ENCODE assay signal across 15 cellular contexts in genomic region chr2:20953146-20953824, GRCh38.
DNase-seq lines count a peak whose midpoint lies in the region; ATAC-seq, FAIRE-seq and TF ChIP-seq lines count a peak whose summit lies in the region.
"Had no signal": no experiment of that assay in that cellular context is flagged by ENCODE, and none has a peak within 500 bp of the region (broad histone marks: within the 10 kb centered on the region; RNA-seq: fewer than 3 reads in every experiment).

No MANE protein-coding gene starts in this region.

- H3K27me3 ChIP-seq in HepG2 (ENCODE audit: control insufficient read depth in 1 of 2, insufficient read depth in 2 of 2, low read length in 2 of 2) (peaks cover 0 to 44% of the 10 kb centered on the region in 2 experiments; a peak in 4 of 5 replicates), right lobe of liver (no peaks in the 10 kb centered on the region), H1 (replicated peaks in 1 of 4; ENCODE audit: control insufficient read depth in 3 of 4, extremely low read depth in 1 of 4, insufficient read depth in 3 of 4, low read length in 3 of 4) (no peaks in the 10 kb centered on the region)
- no peaks in the 10 kb centered on the region for H3K27me3 ChIP-seq in naive thymus-derived CD4-positive, alpha-beta T cell (ENCODE audit: control insufficient read depth in 2 of 2, insufficient read depth in 2 of 2, low read length in 2 of 2)
- H3K27me3 ChIP-seq: BLaER1 treated with 17β-estradiol and CSF1 and Interleukin-3, amounts not matched to agents 10 nM and 100 nM had no signal

- ATAC-seq in HepG2: no peak
- ATAC-seq in right lobe of liver: no peak
- ATAC-seq in naive thymus-derived CD4-positive, alpha-beta T cell: peak; percentile 28
- ATAC-seq: HCT116 had no signal

- H2BK15ac ChIP-seq in H1 (ENCODE audit: low read length): no peak overlapping the region; the same call in 1 of the 2 replicates

- DNase-seq in HepG2 (ENCODE audit: low spot score) (no peak), right lobe of liver (no peak), H1 (ENCODE audit: low read depth in 1 of 2, low spot score in 2 of 2) (no peak), ureter (ENCODE audit: low spot score) (peak; percentile 53), KG1 (lab: John Stamatoyannopoulos, UW) (no peak), kidney glomerular epithelial cell (lab: John Stamatoyannopoulos, UW) (no peak), glomerular visceral epithelial cell (ENCODE audit: extremely low spot score) (no peak)
- DNase-seq in naive thymus-derived CD4-positive, alpha-beta T cell: no peak
- DNase-seq: ACHN; CD4-positive, CD25-positive, alpha-beta regulatory T cell; DND-41; GDM1 had no signal

- no peaks in the 10 kb centered on the region for H3K36me3 ChIP-seq in HepG2 (replicated peaks in 1 of 2; ENCODE audit: control insufficient read depth in 1 of 2, insufficient read depth in 2 of 2, low read length in 2 of 2)
- H3K36me3 ChIP-seq in right lobe of liver: no peaks in the 10 kb centered on the region
- H3K36me3 ChIP-seq in H1 (ENCODE audit: control insufficient read depth in 2 of 4, insufficient read depth in 4 of 4, low read length in 3 of 4): no peaks in the 10 kb centered on the region
- H3K36me3 ChIP-seq in naive thymus-derived CD4-positive, alpha-beta T cell (ENCODE audit: control insufficient read depth in 2 of 3, insufficient read depth in 3 of 3, low read length in 3 of 3): no peaks in the 10 kb centered on the region
- H3K36me3 ChIP-seq: BLaER1 treated with 17β-estradiol and CSF1 and Interleukin-3, amounts not matched to agents 10 nM and 100 nM had no signal

- H4K20me1 ChIP-seq in HepG2 (ENCODE audit: insufficient read depth, low read length): no peaks in the 10 kb centered on the region
- peaks cover 0 to 11% of the 10 kb centered on the region in 2 experiments for H4K20me1 ChIP-seq in H1 (replicated peaks in 1 of 2; ENCODE audit: control insufficient read depth in 1 of 2, insufficient read depth in 2 of 2, low read length in 2 of 2)
- H4K20me1 ChIP-seq: BLaER1 treated with 17β-estradiol and CSF1 and Interleukin-3, amounts not matched to agents 10 nM and 100 nM had no signal

- H3K4me2 ChIP-seq in HepG2 (ENCODE audit: low read depth, low read length): no peak overlapping the region
- H3K4me2 ChIP-seq in H1 (ENCODE audit: insufficient read depth in 1 of 2, low read depth in 2 of 2, low read length in 2 of 2): no peak overlapping the region
- H3K4me2 ChIP-seq: BLaER1 treated with 17β-estradiol and CSF1 and Interleukin-3, amounts not matched to agents 10 nM and 100 nM had no signal

- no peak overlapping the region for H2BK120ac ChIP-seq in H1 (replicated peaks; ENCODE audit: low read depth, low read length)

- no peak overlapping the region for H3K27ac ChIP-seq in HepG2 (ENCODE audit: extremely low read length, insufficient read depth, low read length)
- no peak overlapping the region for H3K27ac ChIP-seq in right lobe of liver
- no peak overlapping the region for H3K27ac ChIP-seq in H1 (ENCODE audit: low read depth, low read length)
- no peak overlapping the region for H3K27ac ChIP-seq in naive thymus-derived CD4-positive, alpha-beta T cell (ENCODE audit: low read depth, low read length)
- H3K27ac ChIP-seq: BLaER1 treated with 17β-estradiol and CSF1 and Interleukin-3, amounts not matched to agents 10 nM and 100 nM had no signal

- H2BK20ac ChIP-seq in H1 (ENCODE audit: low read length): no peak overlapping the region

- FAIRE-seq in HepG2 (lab: Jason Lieb, UNC): no peak
- no peak for FAIRE-seq in H1 (lab: Jason Lieb, UNC)
- FAIRE-seq: H54 had no signal

- no peak for TF ChIP-seq EP300 in HepG2 (IDR thresholded peaks at IDR 0.05; ENCODE audit: low read depth in 2 of 2, low read length in 2 of 2)
- no peak for TF ChIP-seq EP300 in HepG2 (CRISPR knock-in tag; IDR thresholded peaks at IDR 0.05; ENCODE audit: borderline replicate concordance)
- TF ChIP-seq EP300 in H1 (IDR thresholded peaks at IDR 0.05; ENCODE audit: borderline replicate concordance in 1 of 2, low read depth in 2 of 2, low read length in 2 of 2): no peak

- peak overlapping the region; percentile 88 for H3K4ac ChIP-seq in H1 (replicated peaks; ENCODE audit: insufficient read length, low read depth, low read length)

- H3K4me1 ChIP-seq in HepG2 (ENCODE audit: insufficient read depth, low read length) (peaks cover 24% of the 10 kb centered on the region), right lobe of liver (no peaks in the 10 kb centered on the region), H1 (replicated peaks in 1 of 4; ENCODE audit: control insufficient read depth in 3 of 4, insufficient read depth in 4 of 4, low read length in 3 of 4) (no peaks in the 10 kb centered on the region; a peak in 1 of 7 replicates)
- H3K4me1 ChIP-seq in naive thymus-derived CD4-positive, alpha-beta T cell (ENCODE audit: control insufficient read depth in 2 of 2, insufficient read depth in 2 of 2, low read length in 2 of 2): no peaks in the 10 kb centered on the region
- H3K4me1 ChIP-seq: BLaER1 treated with 17β-estradiol and CSF1 and Interleukin-3, amounts not matched to agents 10 nM and 100 nM had no signal

- H3K27me3 Mint-ChIP-seq in naive thymus-derived CD4-positive, alpha-beta T cell: peaks cover 0 to 10% (median 4%) of the 10 kb centered on the region in 5 donors
- H3K27me3 Mint-ChIP-seq: CD4-positive, CD25-positive, alpha-beta regulatory T cell had no signal

- CTCF ChIA-PET in HepG2 (lab: Yijun Ruan, JAX; ENCODE audit: low intra/inter-chr PET ratio, low total read pairs): no interaction called here
- CTCF ChIA-PET in H1 (lab: Charles Lee; ENCODE audit: partially characterized antibody): interaction anchor here (1.9 to 3.0 kb wide), 2 partner anchors 9 to 275 kb away, joined by 5 to 23 read pairs; no protein-coding TSS in a partner anchor
- CTCF ChIA-PET in naive thymus-derived CD4-positive, alpha-beta T cell (lab: Charles Lee): no interaction called here

- H3K4me1 Mint-ChIP-seq in naive thymus-derived CD4-positive, alpha-beta T cell: no peaks in the 10 kb centered on the region
- H3K4me1 Mint-ChIP-seq: CD4-positive, CD25-positive, alpha-beta regulatory T cell had no signal

- intact Hi-C loops in HepG2 (cut with micrococcal nuclease; ENCODE audit: unreplicated experiment): no loop called here
- intact Hi-C loops in right lobe of liver (cut with DNase I): no loop called here
- intact Hi-C loops in naive thymus-derived CD4-positive, alpha-beta T cell (cut with micrococcal nuclease): no loop called here

- no peak overlapping the region for H4K8ac ChIP-seq in H1 (ENCODE audit: extremely low read depth, insufficient read depth, low read length)

- H2BK5ac ChIP-seq in H1 (ENCODE audit: low read depth, low read length): no peak overlapping the region

- in situ Hi-C loops in HepG2 (cut with HindIII; ENCODE audit: extremely low pct_ligation_motif_present, low pct_unique_long_range_greater_than_20kb): loop anchor here (25.0 kb wide), 1 partner anchor 291 kb away; the partner anchor contains the start of genes GDF7 and HS1BP3

- H3K27ac Mint-ChIP-seq in naive thymus-derived CD4-positive, alpha-beta T cell: no peak overlapping the region
- H3K27ac Mint-ChIP-seq: CD4-positive, CD25-positive, alpha-beta regulatory T cell had no signal

- H3K9me3 ChIP-seq in HepG2 (ENCODE audit: low read length) (no peaks in the 10 kb centered on the region), right lobe of liver (no peaks in the 10 kb centered on the region), H1 (ENCODE audit: insufficient read depth in 2 of 2, low read depth in 1 of 2, low read length in 1 of 2) (no peaks in the 10 kb centered on the region)
- H3K9me3 ChIP-seq in naive thymus-derived CD4-positive, alpha-beta T cell (ENCODE audit: control insufficient read depth in 2 of 3, low read length in 3 of 3): no peaks in the 10 kb centered on the region
- H3K9me3 ChIP-seq: BLaER1 treated with 17β-estradiol and CSF1 and Interleukin-3, amounts not matched to agents 10 nM and 100 nM had no signal

- no peaks in the 10 kb centered on the region for H3K36me3 Mint-ChIP-seq in naive thymus-derived CD4-positive, alpha-beta T cell
- H3K36me3 Mint-ChIP-seq: CD4-positive, CD25-positive, alpha-beta regulatory T cell had no signal

- POLR2A ChIA-PET in HepG2 (lab: Yijun Ruan, JAX) (no interaction called here), H1 (lab: Charles Lee; ENCODE audit: partially characterized antibody) (no interaction called here)
- POLR2A ChIA-PET in naive thymus-derived CD4-positive, alpha-beta T cell (lab: Charles Lee): no interaction called here

- H3K79me2 ChIP-seq in HepG2 (ENCODE audit: insufficient read depth, low read length) (no peaks in the 10 kb centered on the region), H1 (ENCODE audit: control insufficient read depth in 1 of 2, insufficient read depth in 2 of 2, low read length in 2 of 2) (no peaks in the 10 kb centered on the region)

- H3K18ac ChIP-seq in H1 (ENCODE audit: extremely low read depth, low read length): no peak overlapping the region

- H3K9ac ChIP-seq in HepG2 (ENCODE audit: insufficient read depth, low read depth, low read length): no peak overlapping the region
- no peak overlapping the region for H3K9ac ChIP-seq in H1 (replicated peaks in 1 of 4; ENCODE audit: extremely low read depth in 1 of 4, low read depth in 3 of 4, low read length in 3 of 4)
- H3K9ac ChIP-seq: BLaER1 treated with 17β-estradiol and CSF1 and Interleukin-3, amounts not matched to agents 10 nM and 100 nM had no signal

- no peaks in the 10 kb centered on the region for H3K9me3 Mint-ChIP-seq in naive thymus-derived CD4-positive, alpha-beta T cell
- H3K9me3 Mint-ChIP-seq: CD4-positive, CD25-positive, alpha-beta regulatory T cell had no signal

- peaks cover 11% of the 10 kb centered on the region; the same call in 1 of the 2 replicates for H3K23me2 ChIP-seq in H1 (ENCODE audit: low read depth, low read length)

- no peak for TF ChIP-seq CTCF in HepG2 (CRISPR knock-in tag; IDR thresholded peaks at IDR 0.05)
- no peak for TF ChIP-seq CTCF in right lobe of liver (IDR thresholded peaks at IDR 0.05)
- no peak for TF ChIP-seq CTCF in H1 (IDR thresholded peaks at IDR 0.05; ENCODE audit: control extremely low read depth in 1 of 3, insufficient read depth in 1 of 3, low read depth in 1 of 3, low read length in 3 of 3)

- H3K79me1 ChIP-seq in H1 (ENCODE audit: low read depth, low read length): no peaks in the 10 kb centered on the region; the same call in 1 of the 2 replicates

- WGBS in HepG2 (ENCODE audit: low lambda C conversion rate): 27% methylated on average over 10 of the region's 10 CpGs
- WGBS in right lobe of liver (ENCODE audit: insufficient coverage, low coverage, low lambda C conversion rate, missing lambda C conversion rate): 78% methylated on average over 7 of the region's 10 CpGs
- WGBS in H1 (ENCODE audit: extremely low coverage in 1 of 2, insufficient coverage in 1 of 2, insufficient read length in 1 of 2, insufficient replicate concordance in 2 of 2, low coverage in 1 of 2, low lambda C conversion rate in 2 of 2, missing lambda C conversion rate in 1 of 2), 2 experiments: 86% methylated on average over 10 of the region's 10 CpGs; no CpG with 5 or more reads in 1 of the 2 experiments

- H3K56ac ChIP-seq in H1 (replicated peaks; ENCODE audit: insufficient read length, low read depth, low read length): peak overlapping the region; percentile 100

- H2BK12ac ChIP-seq in H1 (ENCODE audit: low read depth, low read length): no peak overlapping the region

- BruUV-seq in HepG2 (replicated peaks; lab: Mats Ljungman, UMichigan): no TSS peak

- peak overlapping the region; percentile 1 for H4K91ac ChIP-seq in H1 (replicated peaks; ENCODE audit: insufficient read length, low read length)

- no peak overlapping the region for H3K4me3 Mint-ChIP-seq in naive thymus-derived CD4-positive, alpha-beta T cell
- H3K4me3 Mint-ChIP-seq: CD4-positive, CD25-positive, alpha-beta regulatory T cell had no signal

- TF ChIP-seq RAD21 in HepG2 (CRISPR knock-in tag; IDR thresholded peaks at IDR 0.05) (no peak), H1 (IDR thresholded peaks at IDR 0.05 in 1 of 2, conservative IDR thresholded peaks at IDR 0.05 in 1 of 2; ENCODE audit: low read depth in 2 of 2, low read length in 2 of 2) (no peak)

- H2AK5ac ChIP-seq in H1 (ENCODE audit: low read depth, low read length): no peak overlapping the region; the same call in 1 of the 2 replicates

- no peak overlapping the region for H2AFZ ChIP-seq in HepG2 (ENCODE audit: low read length)
- no peak overlapping the region for H2AFZ ChIP-seq in H1 (ENCODE audit: low read length)

- H3K23ac ChIP-seq in H1 (ENCODE audit: insufficient read length): no peak overlapping the region

- H3K14ac ChIP-seq in H1 (ENCODE audit: insufficient read length): no peak overlapping the region

- no peak overlapping the region for H3K4me3 ChIP-seq in HepG2 (replicated peaks in 1 of 3; ENCODE audit: insufficient read depth in 1 of 3, low read depth in 2 of 3, low read length in 3 of 3)
- no peak overlapping the region for H3K4me3 ChIP-seq in right lobe of liver
- no peak overlapping the region for H3K4me3 ChIP-seq in H1 (ENCODE audit: extremely low read depth in 1 of 4, insufficient read depth in 2 of 4, low read depth in 3 of 4, low read length in 4 of 4)
- H3K4me3 ChIP-seq in naive thymus-derived CD4-positive, alpha-beta T cell (ENCODE audit: low read length): no peak overlapping the region
- H3K4me3 ChIP-seq: BLaER1 treated with 17β-estradiol and CSF1 and Interleukin-3, amounts not matched to agents 10 nM and 100 nM had no signal

- no peak overlapping the region for H4K5ac ChIP-seq in H1 (ENCODE audit: insufficient read length, low read depth, low read length)

- TF ChIP-seq POLR2A in HepG2 (IDR thresholded peaks at IDR 0.05; ENCODE audit: insufficient read depth in 1 of 2, low read depth in 2 of 2, low read length in 2 of 2) (no peak), right lobe of liver (IDR thresholded peaks at IDR 0.05) (no peak), H1 (IDR thresholded peaks at IDR 0.05; ENCODE audit: control extremely low read depth in 1 of 2, low read depth in 2 of 2, low read length in 2 of 2) (no peak)
